In genomic region chr11:36458129-36458918, GRCh38 we compare ENCODE assay signal across 1 cellular context.
TF ChIP-seq lines count a peak whose summit lies in the region.

No MANE protein-coding gene starts in this region.

TF ChIP-seq in H1, 55 proteins besides CTCF, POLR2A, EP300 and RAD21 (continued from another document):
- TF ChIP-seq MAX (IDR thresholded peaks at IDR 0.05) (no peak), HDAC2 (IDR thresholded peaks at IDR 0.05; ENCODE audit: borderline replicate concordance in 1 of 2, low read depth in 2 of 2, low read length in 2 of 2) (peak in 1 of 2 experiments; percentile 79; a peak in 1 of 4 replicates), CREB1 (IDR thresholded peaks at IDR 0.05) (no peak), GABPA (IDR thresholded peaks at IDR 0.05; ENCODE audit: borderline replicate concordance, insufficient read depth, low read length) (no peak), ATF3 (IDR thresholded peaks at IDR 0.05; ENCODE audit: insufficient read depth, low read depth, low read length) (no peak), CEBPB (IDR thresholded peaks at IDR 0.05; ENCODE audit: low read depth, low read length) (no peak), RXRA (IDR thresholded peaks at IDR 0.05; ENCODE audit: insufficient read depth, low read depth, low read length) (no peak)
